19 cellular contexts compared by ENCODE assay signal in genomic region chr2:228630786-228631185, GRCh38.
DNase-seq lines count a peak whose midpoint lies in the region; ATAC-seq lines count a peak whose summit lies in the region.
"Had no signal": no experiment of that assay in that cellular context is flagged by ENCODE, and none has a peak within 500 bp of the region (broad histone marks: within the 10 kb centered on the region; RNA-seq: fewer than 3 reads in every experiment).

No MANE protein-coding gene starts in this region.

- no peak overlapping the region for H3K4ac ChIP-seq in mesendoderm (ENCODE audit: low read depth, low read length)

- H3K4me1 ChIP-seq in mesendoderm (ENCODE audit: control insufficient read depth, low read depth, low read length), result no peaks in the 10 kb centered on the region
- H3K4me1 ChIP-seq: BE2C, BLaER1 had no signal

- no peak overlapping the region for H3K4me3 ChIP-seq in mesendoderm (ENCODE audit: low read length)
- H3K4me3 ChIP-seq: BLaER1 had no signal

- no peak overlapping the region for H2AK5ac ChIP-seq in mesendoderm (ENCODE audit: low read length)

- H3K9ac ChIP-seq in mesendoderm (ENCODE audit: low read length), result no peak overlapping the region
- H3K9ac ChIP-seq: BLaER1 had no signal

- peak; percentile 13 for DNase-seq in M059J (ENCODE audit: low read depth)
- peak; percentile 2 for DNase-seq in mesendoderm
- DNase-seq in DMS53 treated with DMSO at 0.1 percent for 48 hours (lab: John Stamatoyannopoulos, UW; ENCODE audit: unreplicated experiment), result no peak
- no peak for DNase-seq in NCI-H2107 treated with DMSO at 0.1 percent for 48 hours (lab: John Stamatoyannopoulos, UW; ENCODE audit: unreplicated experiment)
- DNase-seq: 8988T; ACHN; BE2C; C1 segment of cervical spinal cord; CD4-positive, alpha-beta memory T cell; CD4-positive, CD25-positive, alpha-beta regulatory T cell; CD8-positive, alpha-beta memory T cell; COR-L47; DMS 273 treated with DMSO at 0.1 percent for 48 hours; DMS153; DMS53; DMS79 treated with DMSO at 0.1 percent for 48 hours; GF-D8 had no signal

- no peak overlapping the region for H3K18ac ChIP-seq in mesendoderm (ENCODE audit: low read length)

- no peak overlapping the region for H4K5ac ChIP-seq in mesendoderm (ENCODE audit: low read length)

- no peak overlapping the region for H4K8ac ChIP-seq in mesendoderm (ENCODE audit: low read depth, low read length)

- H3K79me1 ChIP-seq in mesendoderm (ENCODE audit: low read length), result no peaks in the 10 kb centered on the region

- no peak overlapping the region for H3K56ac ChIP-seq in mesendoderm (ENCODE audit: low read length)

- no peak overlapping the region for H2BK120ac ChIP-seq in mesendoderm (ENCODE audit: low read depth, low read length)

- no peaks in the 10 kb centered on the region for H3K36me3 ChIP-seq in mesendoderm (ENCODE audit: control insufficient read depth, insufficient read depth, low read length)
- H3K36me3 ChIP-seq: BE2C, BLaER1 had no signal

- H3K4me2 ChIP-seq in mesendoderm (ENCODE audit: low read length), result no peak overlapping the region
- H3K4me2 ChIP-seq: BLaER1 had no signal

- ATAC-seq in GM19467 (IDR thresholded peaks at IDR 0.05; ENCODE audit: unreplicated experiment), result no peak

- WGBS in mesendoderm (ENCODE audit: extremely low coverage, insufficient coverage, low lambda C conversion rate), result no CpG with 5 or more reads among the region's 2 CpGs

- no peak overlapping the region for H2BK5ac ChIP-seq in mesendoderm (ENCODE audit: low read length)

- no peak overlapping the region for H3K23ac ChIP-seq in mesendoderm (ENCODE audit: low read length)

- H3K79me2 ChIP-seq in mesendoderm (ENCODE audit: control insufficient read depth, insufficient read depth, low read length), result no peaks in the 10 kb centered on the region

- H3K27me3 ChIP-seq in mesendoderm (ENCODE audit: insufficient read depth, low read length, poor library complexity), result no peaks in the 10 kb centered on the region
- H3K27me3 ChIP-seq: BE2C, BLaER1 had no signal

- no peak overlapping the region for H2BK15ac ChIP-seq in mesendoderm (replicated peaks; ENCODE audit: low read depth)

- no peak overlapping the region for H3K27ac ChIP-seq in mesendoderm (ENCODE audit: low read depth, low read length)
- H3K27ac ChIP-seq: BLaER1 had no signal

Comparison
In these comparisons a context has a peak if more than half of its experiments do, and no peak if none do; other contexts are left out.
1. DNase-seq: peak in M059J (single experiment) and mesendoderm (single experiment); none in DMS53 treated with DMSO at 0.1 percent for 48 hours (single experiment) and NCI-H2107 treated with DMSO at 0.1 percent for 48 hours (single experiment).